10 cellular contexts compared by ENCODE assay signal in genomic region chr18:54247488-54248175, GRCh38. TPM values are rescaled to one million over a fixed set of nuclear protein-coding genes. Genes with fewer than 3 reads are reported as not detected.
DNase-seq lines count a peak whose midpoint lies in the region; ATAC-seq, FAIRE-seq and TF ChIP-seq lines count a peak whose summit lies in the region.
"Had no signal": no experiment of that assay in that cellular context is flagged by ENCODE, and none has a peak within 500 bp of the region (broad histone marks: within the 10 kb centered on the region; RNA-seq: fewer than 3 reads in every experiment).

No MANE protein-coding gene starts in this region.

- H3K36me3 ChIP-seq in body of pancreas (replicated peaks in 1 of 2; ENCODE audit: insufficient read depth in 1 of 2, low read depth in 2 of 2): no peaks in the 10 kb centered on the region
- no peaks in the 10 kb centered on the region for H3K36me3 ChIP-seq in neural progenitor cell

- DNase-seq in GM19239 (ENCODE audit: insufficient read length, low spot score) (no peak), NCI-H1436 (lab: John Stamatoyannopoulos, UW) (peak; percentile 41), body of pancreas (no peak), neural progenitor cell (ENCODE audit: low spot score) (peak; percentile 62), dorsolateral prefrontal cortex (no peak), SKM-1 treated with dmso at 0.1 percent for 144 hours (lab: John Stamatoyannopoulos, UW; ENCODE audit: unreplicated experiment) (no peak), H54 (ENCODE audit: insufficient read length, low spot score) (no peak)
- DNase-seq: activated T-cell treated with anti-CD3 and anti-CD28 coated beads for 4 hours; effector CD4-positive, alpha-beta T cell had no signal

- H3F3A ChIP-seq in neural progenitor cell (ENCODE audit: low read depth): peaks cover 39% of the 10 kb centered on the region

- H3K4me2 ChIP-seq in neural progenitor cell: peak overlapping the region; percentile 70

- H3K27me3 Mint-ChIP-seq in neural progenitor cell (ENCODE audit: insufficient read depth, low read depth): no peaks in the 10 kb centered on the region

- ATAC-seq in body of pancreas (peak; percentile 21), GM18867 (IDR thresholded peaks at IDR 0.05; ENCODE audit: unreplicated experiment) (no peak)

- no peaks in the 10 kb centered on the region for H3K36me3 Mint-ChIP-seq in neural progenitor cell

- H3K27me3 ChIP-seq in body of pancreas (no peaks in the 10 kb centered on the region), neural progenitor cell (no peaks in the 10 kb centered on the region), dorsolateral prefrontal cortex (peaks cover 0 to 4% (median 0%) of the 10 kb centered on the region in 45 donors)

- peaks cover 30% of the 10 kb centered on the region for H3K4me1 Mint-ChIP-seq in neural progenitor cell

- no peaks in the 10 kb centered on the region for H3K9me3 ChIP-seq in body of pancreas
- H3K9me3 ChIP-seq in neural progenitor cell (ENCODE audit: low read depth): no peaks in the 10 kb centered on the region

- H3K4me1 ChIP-seq in body of pancreas: peaks cover 24% of the 10 kb centered on the region
- peaks cover 54% of the 10 kb centered on the region for H3K4me1 ChIP-seq in neural progenitor cell

- H3K4me3 ChIP-seq in body of pancreas: no peak overlapping the region
- peak overlapping the region; percentile 36 for H3K4me3 ChIP-seq in neural progenitor cell
- no peak overlapping the region for H3K4me3 ChIP-seq in dorsolateral prefrontal cortex

- no peak overlapping the region for H2AFZ ChIP-seq in neural progenitor cell (replicated peaks)

- H3K9me3 Mint-ChIP-seq in neural progenitor cell: peaks cover 2% of the 10 kb centered on the region

- H3K27ac Mint-ChIP-seq in neural progenitor cell: peak overlapping the region; percentile 93

- WGBS in body of pancreas, 2 donors: 37 to 41% methylated on average over 9 of the region's 9 CpGs

- intact Hi-C loops in body of pancreas (cut with DNase I) (no loop called here), dorsolateral prefrontal cortex (cut with DNase I) (no loop called here)

- peak; percentile 52 for FAIRE-seq in GM19239 (lab: Jason Lieb, UNC)
- no peak for FAIRE-seq in H54 (lab: Jason Lieb, UNC)

- H3K79me2 ChIP-seq in neural progenitor cell (ENCODE audit: low read depth): no peaks in the 10 kb centered on the region

- H3K27ac ChIP-seq in body of pancreas: peak overlapping the region in 3 of 4 donors; percentile 19 to 44 (median 19)
- H3K27ac ChIP-seq in neural progenitor cell: peak overlapping the region; percentile 99
- no peak overlapping the region for H3K27ac ChIP-seq in dorsolateral prefrontal cortex

- no peak for TF ChIP-seq CTCF in body of pancreas (IDR thresholded peaks at IDR 0.05)
- no peak for TF ChIP-seq CTCF in neural progenitor cell (IDR thresholded peaks at IDR 0.05)
- no peak for TF ChIP-seq CTCF in dorsolateral prefrontal cortex (IDR thresholded peaks at IDR 0.05 in 54 of 56, conservative IDR thresholded peaks at IDR 0.05 in 2 of 56; ENCODE audit: low read depth in 1 of 56, partially characterized antibody in 56 of 56)

- no peaks in the 10 kb centered on the region for H4K20me1 ChIP-seq in neural progenitor cell (ENCODE audit: low read depth)

- no peak overlapping the region for H3K4me3 Mint-ChIP-seq in neural progenitor cell

- TF ChIP-seq POLR2A in body of pancreas (IDR thresholded peaks at IDR 0.05) (no peak), H54 (IDR thresholded peaks at IDR 0.05; ENCODE audit: low read depth, low read length) (no peak)

- no peak overlapping the region for H3K9ac ChIP-seq in neural progenitor cell

RNA-seq across cellular contexts. Expression of gene POLI, which starts 21.7 kb away (rescaled TPM):
- total RNA-seq in body of pancreas: 10 to 100 TPM; 30.7 to 34.2 TPM
- 103 and 191 TPM in 2 replicates for total RNA-seq in neural progenitor cell (ENCODE audit: low replicate concordance)
- total RNA-seq in dorsolateral prefrontal cortex: 10 to 100 TPM; 29.3 to 71.2 (median 44.8) TPM

RNA-seq across cellular contexts. Expression of gene MBD2, which starts 23.2 kb away (rescaled TPM):
- total RNA-seq in body of pancreas (10 to 100 TPM; 26.4 to 29.1 TPM), neural progenitor cell (ENCODE audit: low replicate concordance) (36.5 and 42.1 TPM in 2 replicates), dorsolateral prefrontal cortex (10 to 100 TPM; 22.9 to 55.8 (median 36.4) TPM)

Comparison
In these comparisons a context has a peak if more than half of its experiments do, and no peak if none do; other contexts are left out.
1. DNase-seq: peak in NCI-H1436 (single experiment) and neural progenitor cell (single experiment); none in GM19239 (single experiment), body of pancreas (0 of 4), dorsolateral prefrontal cortex (0 of 10), SKM-1 treated with dmso at 0.1 percent for 144 hours (single experiment) and H54 (single experiment).
2. H3K27ac ChIP-seq: peak in body of pancreas (3 of 4) and neural progenitor cell (single experiment); none in dorsolateral prefrontal cortex (0 of 59).